Comparison of ENCODE assay signal across 8 cellular contexts in genomic region chr3:40179016-40179415, GRCh38.
A peak's percentile ranks its signal among the peaks of the same experiment; 100 is the strongest.
DNase-seq lines count a peak whose midpoint lies in the region; ATAC-seq and TF ChIP-seq lines count a peak whose summit lies in the region.

No MANE protein-coding gene starts in this region.

- no peaks in the 10 kb centered on the region for H3K79me2 ChIP-seq in osteoblast (ENCODE audit: insufficient read depth, low read length)

- in situ Hi-C loops in Panc1 (cut with HindIII; ENCODE audit: low pct_unique_long_range_greater_than_20kb, low sequenced_read_pairs): no loop called here

- no peaks in the 10 kb centered on the region for H3K9me3 Mint-ChIP-seq in activated T-helper 2 cell treated with anti-CD3 and anti-CD28 coated beads, Interferon-gamma antibody, Interleukin-2, Interleukin-4, amounts not matched to agents 10 μg/mL and 5 μg/mL and 100 μg/mL, durations not matched to agents 14 hours and 24 hours and 36 hours
- no peaks in the 10 kb centered on the region for H3K9me3 Mint-ChIP-seq in type B pancreatic cell

- no peak overlapping the region for H3K27ac ChIP-seq in Panc1 (ENCODE audit: low read length)
- H3K27ac ChIP-seq in osteoblast (ENCODE audit: low read depth, low read length): no peak overlapping the region

- H3K4me3 ChIP-seq in Panc1 (ENCODE audit: low read depth in 2 of 2, low read length in 2 of 2): no peak overlapping the region
- H3K4me3 ChIP-seq in foreskin fibroblast (ENCODE audit: low read depth in 1 of 2, low read length in 2 of 2): no peak overlapping the region
- H3K4me3 ChIP-seq in osteoblast (ENCODE audit: insufficient read depth, low read length): no peak overlapping the region

- peak; percentile 84 for ATAC-seq in Panc1

- no peaks in the 10 kb centered on the region for H4K20me1 ChIP-seq in osteoblast (ENCODE audit: insufficient read depth, low read length)

- H3K9me3 ChIP-seq in Panc1 (ENCODE audit: control insufficient read depth, insufficient read depth, low read depth, low read length) (no peaks in the 10 kb centered on the region), osteoblast (ENCODE audit: low read depth, low read length) (no peaks in the 10 kb centered on the region)

- H3K4me1 ChIP-seq in Panc1 (ENCODE audit: control insufficient read depth, insufficient read depth, low read length): no peaks in the 10 kb centered on the region
- H3K4me1 ChIP-seq in osteoblast (ENCODE audit: insufficient read depth, low read length): no peaks in the 10 kb centered on the region

- intact Hi-C loops in Panc1 (cut with micrococcal nuclease; ENCODE audit: unreplicated experiment): loop anchor here (2.0 to 10.0 kb wide), 3 partner anchors 174 to 636 kb away; no protein-coding TSS in a partner anchor
- intact Hi-C loops in activated T-helper 2 cell treated with anti-CD3 and anti-CD28 coated beads, Interferon-gamma antibody, Interleukin-2, Interleukin-4, amounts not matched to agents 10 μg/mL and 5 μg/mL and 100 μg/mL, durations not matched to agents 14 hours and 24 hours and 36 hours (cut with micrococcal nuclease): loop anchor here (5.0 kb wide), 1 partner anchor 472 kb away; no protein-coding TSS in a partner anchor

- CTCF ChIA-PET in Panc1 (lab: Charles Lee): interaction anchor here (0.6 kb wide), 1 partner anchor 357 kb away, joined by 4 read pairs; no protein-coding TSS in a partner anchor

- H3K36me3 ChIP-seq in Panc1 (ENCODE audit: control insufficient read depth, insufficient read depth, low read length) (no peaks in the 10 kb centered on the region), osteoblast (ENCODE audit: insufficient read depth, low read length) (no peaks in the 10 kb centered on the region)

- H3K27ac Mint-ChIP-seq in activated T-helper 2 cell treated with anti-CD3 and anti-CD28 coated beads, Interferon-gamma antibody, Interleukin-2, Interleukin-4, amounts not matched to agents 10 μg/mL and 5 μg/mL and 100 μg/mL, durations not matched to agents 14 hours and 24 hours and 36 hours: no peak overlapping the region
- no peak overlapping the region for H3K27ac Mint-ChIP-seq in type B pancreatic cell

- no TSS peak for BruUV-seq in Panc1 (replicated peaks; lab: Mats Ljungman, UMichigan)

- H3K36me3 Mint-ChIP-seq in activated T-helper 2 cell treated with anti-CD3 and anti-CD28 coated beads, Interferon-gamma antibody, Interleukin-2, Interleukin-4, amounts not matched to agents 10 μg/mL and 5 μg/mL and 100 μg/mL, durations not matched to agents 14 hours and 24 hours and 36 hours (ENCODE audit: low read depth): no peaks in the 10 kb centered on the region
- no peaks in the 10 kb centered on the region for H3K36me3 Mint-ChIP-seq in type B pancreatic cell

- POLR2A ChIA-PET in Panc1 (lab: Charles Lee): no interaction called here

- no peaks in the 10 kb centered on the region for H3K27me3 ChIP-seq in Panc1 (ENCODE audit: control insufficient read depth, insufficient read depth, low read length)
- H3K27me3 ChIP-seq in osteoblast (ENCODE audit: insufficient read depth, low read length): no peaks in the 10 kb centered on the region

- peak; percentile 71 for TF ChIP-seq CTCF in Panc1 (IDR thresholded peaks at IDR 0.05)
- peak; percentile 66 for TF ChIP-seq CTCF in foreskin fibroblast (IDR thresholded peaks at IDR 0.05; ENCODE audit: low read depth, low read length)
- peak; percentile 74 for TF ChIP-seq CTCF in osteoblast (IDR thresholded peaks at IDR 0.05; ENCODE audit: extremely low read depth, low read depth, low read length)
- peak; percentile 91 for TF ChIP-seq CTCF in type B pancreatic cell (conservative IDR thresholded peaks at IDR 0.05)

- no peak overlapping the region for H3K4me2 ChIP-seq in osteoblast (ENCODE audit: insufficient read depth, low read length)

- no peak overlapping the region for H2AFZ ChIP-seq in osteoblast (ENCODE audit: low read length)

- DNase-seq in NCI-H2196 (lab: John Stamatoyannopoulos, UW; ENCODE audit: unreplicated experiment): peak; percentile 66
- no peak for DNase-seq in NCI-H2196 treated with DMSO at 0.1 percent for 48 hours (lab: John Stamatoyannopoulos, UW; ENCODE audit: unreplicated experiment)
- DNase-seq in HT-29 (ENCODE audit: low spot score): peak; percentile 80
- DNase-seq in Panc1 (ENCODE audit: low read depth, low spot score): peak; percentile 36
- DNase-seq in activated T-helper 2 cell treated with anti-CD3 and anti-CD28 coated beads, Interferon-gamma antibody, Interleukin-2, Interleukin-4, amounts not matched to agents 10 μg/mL and 5 μg/mL and 100 μg/mL, durations not matched to agents 14 hours and 24 hours and 36 hours (ENCODE audit: low spot score): peak; percentile 31
- DNase-seq in foreskin fibroblast: peak; percentile 54 to 88
- DNase-seq in osteoblast (ENCODE audit: insufficient read length, low spot score, missing footprints): no peak
- peak; percentile 77 for DNase-seq in type B pancreatic cell (ENCODE audit: extremely low spot score, unreplicated experiment)

- H3K4me3 Mint-ChIP-seq in activated T-helper 2 cell treated with anti-CD3 and anti-CD28 coated beads, Interferon-gamma antibody, Interleukin-2, Interleukin-4, amounts not matched to agents 10 μg/mL and 5 μg/mL and 100 μg/mL, durations not matched to agents 14 hours and 24 hours and 36 hours (ENCODE audit: low read depth): no peak overlapping the region
- H3K4me3 Mint-ChIP-seq in type B pancreatic cell: no peak overlapping the region

- no peaks in the 10 kb centered on the region for H3K27me3 Mint-ChIP-seq in activated T-helper 2 cell treated with anti-CD3 and anti-CD28 coated beads, Interferon-gamma antibody, Interleukin-2, Interleukin-4, amounts not matched to agents 10 μg/mL and 5 μg/mL and 100 μg/mL, durations not matched to agents 14 hours and 24 hours and 36 hours (ENCODE audit: low read depth)
- peaks cover 3% of the 10 kb centered on the region for H3K27me3 Mint-ChIP-seq in type B pancreatic cell

- H3K4me1 Mint-ChIP-seq in activated T-helper 2 cell treated with anti-CD3 and anti-CD28 coated beads, Interferon-gamma antibody, Interleukin-2, Interleukin-4, amounts not matched to agents 10 μg/mL and 5 μg/mL and 100 μg/mL, durations not matched to agents 14 hours and 24 hours and 36 hours (ENCODE audit: low read depth): no peaks in the 10 kb centered on the region
- H3K4me1 Mint-ChIP-seq in type B pancreatic cell (ENCODE audit: unreplicated experiment): peaks cover 4% of the 10 kb centered on the region

Comparison
In these comparisons a context has a peak if more than half of its experiments do, and no peak if none do; other contexts are left out.
1. DNase-seq: peak in NCI-H2196 (single experiment), HT-29 (single experiment), Panc1 (single experiment), activated T-helper 2 cell treated with anti-CD3 and anti-CD28 coated beads, Interferon-gamma antibody, Interleukin-2, Interleukin-4, amounts not matched to agents 10 μg/mL and 5 μg/mL and 100 μg/mL, durations not matched to agents 14 hours and 24 hours and 36 hours (single experiment), foreskin fibroblast (2 of 2) and type B pancreatic cell (single experiment); none in NCI-H2196 treated with DMSO at 0.1 percent for 48 hours (single experiment) and osteoblast (single experiment).
2. Peak in every context shown above with its lines, with median percentiles within 50 percentile points of each other: CTCF ChIP-seq.